In the genomic region with DNA sequence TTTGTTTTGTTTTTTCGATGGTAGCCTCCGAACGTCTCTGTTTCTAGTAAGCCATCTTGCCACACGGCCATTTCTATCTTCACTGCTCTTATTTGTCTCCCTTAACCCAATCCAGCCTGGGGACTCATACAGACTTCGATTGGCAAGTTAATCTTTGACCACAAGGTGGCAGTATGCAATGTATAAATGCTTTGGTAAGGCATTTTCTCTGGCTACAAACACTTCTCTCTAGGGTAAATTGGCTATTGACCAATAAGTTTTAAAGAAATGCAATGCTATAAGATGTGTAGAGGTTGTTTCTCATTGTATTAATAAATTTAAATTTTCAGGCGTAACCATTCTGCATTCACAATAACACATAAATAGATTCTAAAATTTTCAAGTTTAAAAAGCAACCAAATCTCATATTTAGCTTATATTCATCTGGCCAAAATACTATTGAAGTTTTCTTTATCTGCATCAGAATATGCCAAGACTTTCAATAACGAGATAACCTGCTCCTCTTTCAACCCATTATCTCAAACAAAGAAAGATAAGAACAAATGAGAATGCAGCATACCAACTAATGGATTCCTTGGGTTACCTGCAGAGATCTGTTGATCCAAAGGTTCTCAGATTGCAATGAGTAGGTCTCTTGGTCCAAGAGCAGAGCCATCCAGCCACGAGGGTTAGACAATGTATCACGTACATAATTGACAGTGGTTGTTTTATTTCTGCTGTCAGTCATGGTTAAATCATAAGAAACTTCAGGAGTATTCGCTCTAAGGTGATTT, we compare ENCODE assay signal across 8 cellular contexts.
DNase-seq lines count a peak whose midpoint lies in the region; ATAC-seq, FAIRE-seq and TF ChIP-seq lines count a peak whose summit lies in the region.

No MANE protein-coding gene starts in this region.

- WGBS in liver: 39% methylated on average over 10 of the region's 10 CpGs

- peaks cover 0 to 4% (median 2%) of the 10 kb centered on the region in 4 donors for H3K4me1 ChIP-seq in liver (ENCODE audit: control insufficient read depth in 4 of 4, insufficient read depth in 4 of 4, low read length in 3 of 4)

- peak; percentile 83 for FAIRE-seq in GM18507 (lab: Jason Lieb, UNC)

- TF ChIP-seq CTCF in brain microvascular endothelial cell (IDR thresholded peaks at IDR 0.05; ENCODE audit: low read depth, low read length, missing control alignments) (peak; percentile 57), liver (IDR thresholded peaks at IDR 0.05; ENCODE audit: low read depth, low read length, missing input control) (peak; percentile 65)

- H3K36me3 ChIP-seq in brain microvascular endothelial cell (replicated peaks): no peaks in the 10 kb centered on the region
- no peaks in the 10 kb centered on the region for H3K36me3 ChIP-seq in liver (ENCODE audit: control insufficient read depth in 4 of 4, insufficient read depth in 3 of 4, low read depth in 1 of 4, low read length in 3 of 4)

- TF ChIP-seq RAD21 in liver (IDR thresholded peaks at IDR 0.05): peak; percentile 79 to 85

- no peak overlapping the region for H3K9ac ChIP-seq in liver (ENCODE audit: low read depth in 1 of 2, low read length in 2 of 2)

- H3K27ac ChIP-seq in brain microvascular endothelial cell (no peak overlapping the region), liver (ENCODE audit: low read depth in 1 of 2, low read length in 2 of 2) (no peak overlapping the region)

- ATAC-seq in HG03378 (IDR thresholded peaks at IDR 0.05; ENCODE audit: unreplicated experiment): peak; percentile 83
- no peak for ATAC-seq in HG03095 (IDR thresholded peaks at IDR 0.05; ENCODE audit: unreplicated experiment)
- ATAC-seq in GM21737 (IDR thresholded peaks at IDR 0.05; ENCODE audit: unreplicated experiment): no peak

- DNase-seq in COLO668 (lab: John Stamatoyannopoulos, UW; ENCODE audit: unreplicated experiment): peak; percentile 20
- peak; percentile 14 for DNase-seq in GM18507 (ENCODE audit: extremely low spot score, insufficient read length, low read depth)
- peak; percentile 96 for DNase-seq in NCI-H82 (lab: John Stamatoyannopoulos, UW)
- peak; percentile 49 for DNase-seq in brain microvascular endothelial cell

- no peaks in the 10 kb centered on the region for H3K9me3 ChIP-seq in liver (ENCODE audit: control insufficient read depth in 4 of 4, low read length in 3 of 4)

- H3K4me3 ChIP-seq in brain microvascular endothelial cell (ENCODE audit: low read depth, low read length): no peak overlapping the region
- no peak overlapping the region for H3K4me3 ChIP-seq in liver (ENCODE audit: low read depth in 1 of 3, low read length in 3 of 3)

- no peaks in the 10 kb centered on the region for H3K27me3 ChIP-seq in brain microvascular endothelial cell (replicated peaks)
- H3K27me3 ChIP-seq in liver (ENCODE audit: control insufficient read depth in 4 of 4, insufficient read depth in 4 of 4, low read length in 3 of 4): no peaks in the 10 kb centered on the region

- in situ Hi-C loops in brain microvascular endothelial cell (cut with HindIII; ENCODE audit: low pct_ligation_motif_present, low sequenced_read_pairs): no loop called here

TF ChIP-seq in liver, 16 proteins besides CTCF, POLR2A, EP300 and RAD21:
- TF ChIP-seq EGR1 (IDR thresholded peaks at IDR 0.05; ENCODE audit: low read depth in 2 of 2) (no peak), FOXA2 (IDR thresholded peaks at IDR 0.05) (no peak), YY1 (IDR thresholded peaks at IDR 0.05) (no peak)
- TF ChIP-seq, protein P1, sequence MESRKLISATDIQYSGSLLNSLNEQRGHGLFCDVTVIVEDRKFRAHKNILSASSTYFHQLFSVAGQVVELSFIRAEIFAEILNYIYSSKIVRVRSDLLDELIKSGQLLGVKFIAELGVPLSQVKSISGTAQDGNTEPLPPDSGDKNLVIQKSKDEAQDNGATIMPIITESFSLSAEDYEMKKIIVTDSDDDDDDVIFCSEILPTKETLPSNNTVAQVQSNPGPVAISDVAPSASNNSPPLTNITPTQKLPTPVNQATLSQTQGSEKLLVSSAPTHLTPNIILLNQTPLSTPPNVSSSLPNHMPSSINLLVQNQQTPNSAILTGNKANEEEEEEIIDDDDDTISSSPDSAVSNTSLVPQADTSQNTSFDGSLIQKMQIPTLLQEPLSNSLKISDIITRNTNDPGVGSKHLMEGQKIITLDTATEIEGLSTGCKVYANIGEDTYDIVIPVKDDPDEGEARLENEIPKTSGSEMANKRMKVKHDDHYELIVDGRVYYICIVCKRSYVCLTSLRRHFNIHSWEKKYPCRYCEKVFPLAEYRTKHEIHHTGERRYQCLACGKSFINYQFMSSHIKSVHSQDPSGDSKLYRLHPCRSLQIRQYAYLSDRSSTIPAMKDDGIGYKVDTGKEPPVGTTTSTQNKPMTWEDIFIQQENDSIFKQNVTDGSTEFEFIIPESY (IDR thresholded peaks at IDR 0.05): no peak

Comparison
In these comparisons a context has a peak if more than half of its experiments do, and no peak if none do; other contexts are left out.
1. DNase-seq: peak in every context shown above with its lines; median percentile 96 in NCI-H82; 49 in brain microvascular endothelial cell; 20 in COLO668; 14 in GM18507.